ENCODE assay signal across 30 cellular contexts in the genomic region with DNA sequence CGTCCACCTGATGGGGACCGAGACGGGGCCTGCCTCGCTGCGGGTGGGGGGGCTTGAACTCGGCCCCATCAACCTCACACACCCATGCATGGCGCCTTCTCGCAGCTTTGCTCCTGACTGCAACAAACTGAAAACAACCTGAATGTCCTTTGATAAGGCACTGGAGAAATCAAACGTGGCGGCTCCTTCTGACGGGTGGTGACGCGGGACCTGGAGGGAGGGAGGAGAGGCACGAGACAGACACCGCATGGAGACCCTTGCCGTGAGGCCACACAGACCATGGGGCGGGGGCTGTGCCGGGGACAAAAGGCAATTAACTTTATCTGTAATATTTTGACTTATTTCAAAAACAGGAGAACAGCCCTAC. TPM values are rescaled to one million over a fixed set of nuclear protein-coding genes. Genes with fewer than 3 reads are reported as not detected.
A peak's percentile ranks its signal among the peaks of the same experiment; 100 is the strongest.
DNase-seq lines count a peak whose midpoint lies in the region; ATAC-seq and TF ChIP-seq lines count a peak whose summit lies in the region.
"Had no signal": no experiment of that assay in that cellular context is flagged by ENCODE, and none has a peak within 500 bp of the region (broad histone marks: within the 10 kb centered on the region; RNA-seq: fewer than 3 reads in every experiment).

No MANE protein-coding gene starts in this region.

- H3K36me3 Mint-ChIP-seq in WTC11: no peaks in the 10 kb centered on the region
- H3K36me3 Mint-ChIP-seq: activated naive CD4-positive, alpha-beta T cell treated with anti-CD3 and anti-CD28 coated beads, Interleukin-2, amount 10 ng/mL, durations not matched to agents 7 days and 5 days had no signal

- no peak overlapping the region for H3K4me3 Mint-ChIP-seq in WTC11
- H3K4me3 Mint-ChIP-seq: activated CD4-positive, alpha-beta memory T cell treated with anti-CD3 and anti-CD28 coated beads, Interleukin-2, amount 10 ng/mL, durations not matched to agents 7 days and 5 days; activated naive CD4-positive, alpha-beta T cell treated with anti-CD3 and anti-CD28 coated beads, Interleukin-2, amount 10 ng/mL, durations not matched to agents 7 days and 5 days; GM23338; memory B cell; nephron progenitor cell; stimulated activated naive CD8-positive, alpha-beta T cell treated with anti-CD3 and anti-CD28 coated beads, Interleukin-15, Interleukin-2, amounts not matched to agents 100 ng/mL and 50 ng/mL, for 24 hours had no signal

- no peaks in the 10 kb centered on the region for H3K27me3 Mint-ChIP-seq in WTC11 (ENCODE audit: low read depth)
- H3K27me3 Mint-ChIP-seq: activated CD4-positive, alpha-beta memory T cell treated with anti-CD3 and anti-CD28 coated beads, Interleukin-2, amount 10 ng/mL, durations not matched to agents 7 days and 5 days; stimulated activated naive CD8-positive, alpha-beta T cell treated with anti-CD3 and anti-CD28 coated beads, Interleukin-15, Interleukin-2, amounts not matched to agents 100 ng/mL and 50 ng/mL, for 24 hours had no signal

- H3K4me1 Mint-ChIP-seq in WTC11: peaks cover 6% of the 10 kb centered on the region
- H3K4me1 Mint-ChIP-seq: activated naive CD4-positive, alpha-beta T cell treated with anti-CD3 and anti-CD28 coated beads, Interleukin-2, amount 10 ng/mL, durations not matched to agents 7 days and 5 days; memory B cell; nephron progenitor cell had no signal

- intact Hi-C loops in Right ventricle myocardium superior (cut with DNase I) (no loop called here), vagina (cut with DNase I) (no loop called here)

- no peaks in the 10 kb centered on the region for H3K9me3 ChIP-seq in right atrium auricular region
- H3K9me3 ChIP-seq in mononuclear cell (ENCODE audit: low read depth, low read length): no peaks in the 10 kb centered on the region
- H3K9me3 ChIP-seq in vagina: no peaks in the 10 kb centered on the region
- H3K9me3 ChIP-seq: BE2C, body of pancreas, gastroesophageal sphincter, Peyer's patch, uterus had no signal

- DNase-seq in right atrium auricular region (ENCODE audit: low spot score): peak; percentile 53
- DNase-seq in Right ventricle myocardium superior: no peak
- no peak for DNase-seq in WTC11 (ENCODE audit: low spot score)
- no peak for DNase-seq in vagina (ENCODE audit: extremely low spot score in 2 of 2)
- no peak for DNase-seq in OCI-M1 (lab: John Stamatoyannopoulos, UW)
- DNase-seq: activated CD4-positive, alpha-beta memory T cell treated with anti-CD3 and anti-CD28 coated beads, Interleukin-2, amount 10 ng/mL, durations not matched to agents 7 days and 5 days; activated CD4-positive, CD25-positive, alpha-beta regulatory T cell treated with anti-CD3 and anti-CD28 coated beads, Interleukin-2, amount 50 U/mL, for 72 hours; activated naive CD4-positive, alpha-beta T cell treated with anti-CD3 and anti-CD28 coated beads, Interleukin-2, amount 10 ng/mL, durations not matched to agents 7 days and 5 days; cerebellar nuclear complex; kidney glomerular epithelial cell; NCI-H146; NCI-H345; NCI-H69; nephron progenitor cell; retina; stimulated activated CD4-positive, alpha-beta T cell treated with anti-CD3 and anti-CD28 coated beads, Interleukin-1b, Interleukin-23, amount 100 ng/mL, for 48 hours; uterus had no signal

- H3K9me3 Mint-ChIP-seq in WTC11: no peaks in the 10 kb centered on the region
- H3K9me3 Mint-ChIP-seq: activated CD4-positive, alpha-beta memory T cell treated with anti-CD3 and anti-CD28 coated beads, Interleukin-2, amount 10 ng/mL, durations not matched to agents 7 days and 5 days; activated naive CD4-positive, alpha-beta T cell treated with anti-CD3 and anti-CD28 coated beads, Interleukin-2, amount 10 ng/mL, durations not matched to agents 7 days and 5 days; GM23338; memory B cell; nephron progenitor cell; stimulated activated naive CD8-positive, alpha-beta T cell treated with anti-CD3 and anti-CD28 coated beads, Interleukin-15, Interleukin-2, amounts not matched to agents 100 ng/mL and 50 ng/mL, for 24 hours had no signal

- H3K4me3 ChIP-seq in right atrium auricular region: no peak overlapping the region
- H3K4me3 ChIP-seq in mononuclear cell (ENCODE audit: low read length): peak overlapping the region; percentile 24
- H3K4me3 ChIP-seq in vagina: no peak overlapping the region
- H3K4me3 ChIP-seq: body of pancreas, gastroesophageal sphincter, GM23338, hepatocyte, Peyer's patch, smooth muscle cell, uterus had no signal

- TF ChIP-seq CTCF in right atrium auricular region (IDR thresholded peaks at IDR 0.05): no peak
- no peak for TF ChIP-seq CTCF in WTC11 (IDR thresholded peaks at IDR 0.05)
- TF ChIP-seq CTCF in vagina (IDR thresholded peaks at IDR 0.05): no peak

- H3K4me1 ChIP-seq in right atrium auricular region: peaks cover 0 to 38% of the 10 kb centered on the region in 2 donors
- H3K4me1 ChIP-seq in mononuclear cell (ENCODE audit: insufficient read depth, low read length): peaks cover 86% of the 10 kb centered on the region
- peaks cover 22% of the 10 kb centered on the region for H3K4me1 ChIP-seq in vagina
- H3K4me1 ChIP-seq: BE2C, parathyroid adenoma had no signal

- H3K36me3 ChIP-seq in right atrium auricular region: peaks cover 21% of the 10 kb centered on the region
- peaks cover 0 to 12% of the 10 kb centered on the region in 2 donors for H3K36me3 ChIP-seq in vagina
- H3K36me3 ChIP-seq: BE2C, uterus had no signal

- TF ChIP-seq POLR2A in vagina (IDR thresholded peaks at IDR 0.05): no peak

- POLR2A ChIA-PET in WTC11 (lab: Charles Lee): no interaction called here

- no peaks in the 10 kb centered on the region for H3K27me3 ChIP-seq in right atrium auricular region
- H3K27me3 ChIP-seq in mononuclear cell (ENCODE audit: insufficient read depth, low read length): no peaks in the 10 kb centered on the region
- no peaks in the 10 kb centered on the region for H3K27me3 ChIP-seq in vagina
- H3K27me3 ChIP-seq: BE2C, body of pancreas, gastroesophageal sphincter, hepatocyte, Peyer's patch, uterus had no signal

- CTCF ChIA-PET in WTC11 (lab: Charles Lee): no interaction called here

- H3K27ac ChIP-seq in right atrium auricular region (no peak overlapping the region), vagina (no peak overlapping the region)
- H3K27ac ChIP-seq: body of pancreas, hepatocyte, parathyroid adenoma, Peyer's patch, uterus had no signal

- peak overlapping the region; percentile 49; the same call in 1 of the 2 replicates for H3K27ac Mint-ChIP-seq in WTC11
- H3K27ac Mint-ChIP-seq: activated CD4-positive, alpha-beta memory T cell treated with anti-CD3 and anti-CD28 coated beads, Interleukin-2, amount 10 ng/mL, durations not matched to agents 7 days and 5 days; activated naive CD4-positive, alpha-beta T cell treated with anti-CD3 and anti-CD28 coated beads, Interleukin-2, amount 10 ng/mL, durations not matched to agents 7 days and 5 days; GM23338; memory B cell; nephron progenitor cell; stimulated activated naive CD8-positive, alpha-beta T cell treated with anti-CD3 and anti-CD28 coated beads, Interleukin-15, Interleukin-2, amounts not matched to agents 100 ng/mL and 50 ng/mL, for 24 hours had no signal

- ATAC-seq in Right ventricle myocardium superior (ENCODE audit: poor library complexity): no peak
- ATAC-seq in WTC11: no peak
- ATAC-seq in GM21515 (IDR thresholded peaks at IDR 0.05; ENCODE audit: unreplicated experiment): no peak
- ATAC-seq in GM18861 (IDR thresholded peaks at IDR 0.05; ENCODE audit: unreplicated experiment): no peak
- ATAC-seq: body of pancreas, GM23338 had no signal

TF ChIP-seq in WTC11, 78 proteins besides CTCF, POLR2A, EP300 and RAD21:
- TF ChIP-seq, protein P1, sequence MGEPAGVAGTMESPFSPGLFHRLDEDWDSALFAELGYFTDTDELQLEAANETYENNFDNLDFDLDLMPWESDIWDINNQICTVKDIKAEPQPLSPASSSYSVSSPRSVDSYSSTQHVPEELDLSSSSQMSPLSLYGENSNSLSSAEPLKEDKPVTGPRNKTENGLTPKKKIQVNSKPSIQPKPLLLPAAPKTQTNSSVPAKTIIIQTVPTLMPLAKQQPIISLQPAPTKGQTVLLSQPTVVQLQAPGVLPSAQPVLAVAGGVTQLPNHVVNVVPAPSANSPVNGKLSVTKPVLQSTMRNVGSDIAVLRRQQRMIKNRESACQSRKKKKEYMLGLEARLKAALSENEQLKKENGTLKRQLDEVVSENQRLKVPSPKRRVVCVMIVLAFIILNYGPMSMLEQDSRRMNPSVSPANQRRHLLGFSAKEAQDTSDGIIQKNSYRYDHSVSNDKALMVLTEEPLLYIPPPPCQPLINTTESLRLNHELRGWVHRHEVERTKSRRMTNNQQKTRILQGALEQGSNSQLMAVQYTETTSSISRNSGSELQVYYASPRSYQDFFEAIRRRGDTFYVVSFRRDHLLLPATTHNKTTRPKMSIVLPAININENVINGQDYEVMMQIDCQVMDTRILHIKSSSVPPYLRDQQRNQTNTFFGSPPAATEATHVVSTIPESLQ (CRISPR knock-in tag; IDR thresholded peaks at IDR 0.05): no peak
- TF ChIP-seq ZNF317 (CRISPR knock-in tag; IDR thresholded peaks at IDR 0.05; ENCODE audit: borderline replicate concordance, low read depth): no peak

RNA-seq across cellular contexts. Expression of a gene that starts 48.6 kb away (rescaled TPM):
- total RNA-seq in right atrium auricular region: 10 to 100 TPM; 49.1 to 55.5 TPM
- 30.8 TPM for total RNA-seq in Right ventricle myocardium superior
- 14.1 to 17.1 TPM (median 14.5 TPM) in 3 replicates for total RNA-seq in WTC11 (2021)
- 9.2 TPM for total RNA-seq in mononuclear cell
- 21.1 TPM for total RNA-seq in vagina
